ENCODE assay signal across 8 cellular contexts in genomic region chr17:50161023-50161910, GRCh38. TPM values are rescaled to one million over a fixed set of nuclear protein-coding genes. Genes with fewer than 3 reads are reported as not detected.
DNase-seq lines count a peak whose midpoint lies in the region; ATAC-seq, FAIRE-seq and TF ChIP-seq lines count a peak whose summit lies in the region.

No MANE protein-coding gene starts in this region.

- H3K27ac Mint-ChIP-seq in astrocyte (ENCODE audit: unreplicated experiment), result peak overlapping the region; percentile 63

- H3K36me3 ChIP-seq in astrocyte (ENCODE audit: insufficient read depth, low read length), result no peaks in the 10 kb centered on the region

- peaks cover 5% of the 10 kb centered on the region for H3K27me3 Mint-ChIP-seq in astrocyte (ENCODE audit: low read depth, unreplicated experiment)

- H3K9me3 Mint-ChIP-seq in astrocyte (ENCODE audit: unreplicated experiment), result peaks cover 3% of the 10 kb centered on the region

- peak overlapping the region; percentile 85 for H3K4me3 Mint-ChIP-seq in astrocyte (ENCODE audit: unreplicated experiment)

- peak overlapping the region; percentile 88 for H2AFZ ChIP-seq in astrocyte (ENCODE audit: low read depth, low read length)

- peak overlapping the region; percentile 72 for H3K9ac ChIP-seq in astrocyte (ENCODE audit: low read length)

- H3K4me3 ChIP-seq in astrocyte (ENCODE audit: insufficient read depth, low read depth, low read length) (peak overlapping the region; percentile 69), retinal pigment epithelial cell (ENCODE audit: low read length) (peak overlapping the region; percentile 73)

- TF ChIP-seq CTCF in astrocyte (IDR thresholded peaks at IDR 0.05; ENCODE audit: insufficient read depth, low read depth, low read length) (peak; percentile 77), retinal pigment epithelial cell (conservative IDR thresholded peaks at IDR 0.05; ENCODE audit: low read depth, low read length) (peak; percentile 88)

- peak overlapping the region; percentile 90 for H3K4me2 ChIP-seq in astrocyte (ENCODE audit: low read length)

- H3K27me3 ChIP-seq in astrocyte (ENCODE audit: insufficient read depth, low read length), result no peaks in the 10 kb centered on the region

- H3K9me3 ChIP-seq in astrocyte (ENCODE audit: insufficient read depth, low read depth, low read length), result no peaks in the 10 kb centered on the region

- no peaks in the 10 kb centered on the region for H3K4me1 Mint-ChIP-seq in astrocyte (ENCODE audit: low read depth, unreplicated experiment)

- ATAC-seq in GM18498 (IDR thresholded peaks at IDR 0.05; ENCODE audit: unreplicated experiment) (peak; percentile 86), HG02938 (IDR thresholded peaks at IDR 0.05; ENCODE audit: unreplicated experiment) (peak; percentile 69), GM21717 (IDR thresholded peaks at IDR 0.05; ENCODE audit: unreplicated experiment) (no peak)

- H3K27ac ChIP-seq in astrocyte (ENCODE audit: low read depth, low read length), result peak overlapping the region; percentile 10

- no peaks in the 10 kb centered on the region for H3K36me3 Mint-ChIP-seq in astrocyte (ENCODE audit: low read depth, unreplicated experiment)

- FAIRE-seq in astrocyte (lab: Jason Lieb, UNC), result no peak

- peaks cover 8% of the 10 kb centered on the region for H3K4me1 ChIP-seq in astrocyte (ENCODE audit: insufficient read depth, low read length)

- H4K20me1 ChIP-seq in astrocyte (ENCODE audit: insufficient read depth, low read length), result no peaks in the 10 kb centered on the region

- DNase-seq in NCI-H2029 (lab: John Stamatoyannopoulos, UW) (peak; percentile 67), T-helper 22 cell (ENCODE audit: low read depth) (peak; percentile 89), astrocyte (ENCODE audit: low read depth) (peak; percentile 65), hypothalamus (lab: John Stamatoyannopoulos, UW) (peak; percentile 64 to 95 (median 85)), retinal pigment epithelial cell (ENCODE audit: low read depth) (no peak)

- no peaks in the 10 kb centered on the region for H3K79me2 ChIP-seq in astrocyte (ENCODE audit: insufficient read depth, low read length)

RNA-seq across cellular contexts. Expression of gene SGCA, which starts 4.5 kb away (rescaled TPM):
- total RNA-seq in astrocyte, result 0.32 TPM in 1 of 2 replicates, not detected in the other

RNA-seq across cellular contexts. Expression of gene PPP1R9B, which starts 10.8 kb away (rescaled TPM):
- total RNA-seq in astrocyte, result 73.6 and 75.9 TPM in 2 replicates

RNA-seq across cellular contexts. Expression of gene SAMD14, which starts 31.3 kb away (rescaled TPM):
- 9.7 and 10.8 TPM in 2 replicates for total RNA-seq in astrocyte

RNA-seq across cellular contexts. Expression of gene COL1A1, which starts 40.2 kb away (rescaled TPM):
- total RNA-seq in astrocyte, result 12,796 and 18,656 TPM in 2 replicates
